In genomic region chr16:65572156-65572555, GRCh38 we compare ENCODE assay signal across 18 cellular contexts.
A peak's percentile ranks its signal among the peaks of the same experiment; 100 is the strongest.
DNase-seq lines count a peak whose midpoint lies in the region; ATAC-seq, FAIRE-seq and TF ChIP-seq lines count a peak whose summit lies in the region.
"Had no signal": no experiment of that assay in that cellular context is flagged by ENCODE, and none has a peak within 500 bp of the region (broad histone marks: within the 10 kb centered on the region; RNA-seq: fewer than 3 reads in every experiment).

No MANE protein-coding gene starts in this region.

- peak; percentile 92 for FAIRE-seq in astrocyte (lab: Jason Lieb, UNC)
- FAIRE-seq: colon had no signal

- peak overlapping the region; percentile 85 for H3K27ac Mint-ChIP-seq in astrocyte (ENCODE audit: unreplicated experiment)
- H3K27ac Mint-ChIP-seq in natural killer cell treated with Interleukin-12 subunit alpha and Interleukin-12 subunit beta and Interleukin-15 and Interleukin-18, amount 100 ng/mL, for 72 hours = no peak overlapping the region
- H3K27ac Mint-ChIP-seq: activated CD4-positive, alpha-beta memory T cell treated with anti-CD3 and anti-CD28 coated beads, Interleukin-2, amount 10 ng/mL, durations not matched to agents 7 days and 5 days; neural progenitor cell; type B pancreatic cell had no signal

- H3K27ac ChIP-seq in astrocyte (ENCODE audit: low read depth, low read length) (peak overlapping the region; percentile 62), foreskin keratinocyte (peak overlapping the region; percentile 20)
- H3K27ac ChIP-seq: neural progenitor cell had no signal

- H3K4me3 Mint-ChIP-seq in astrocyte (ENCODE audit: unreplicated experiment) = no peak overlapping the region
- H3K4me3 Mint-ChIP-seq in natural killer cell treated with Interleukin-12 subunit alpha and Interleukin-12 subunit beta and Interleukin-15 and Interleukin-18, amount 100 ng/mL, for 72 hours = no peak overlapping the region
- H3K4me3 Mint-ChIP-seq: activated CD4-positive, alpha-beta memory T cell treated with anti-CD3 and anti-CD28 coated beads, Interleukin-2, amount 10 ng/mL, durations not matched to agents 7 days and 5 days; neural progenitor cell; type B pancreatic cell had no signal

- peaks cover 5% of the 10 kb centered on the region for H3K9me3 Mint-ChIP-seq in astrocyte (ENCODE audit: unreplicated experiment)
- H3K9me3 Mint-ChIP-seq in natural killer cell treated with Interleukin-12 subunit alpha and Interleukin-12 subunit beta and Interleukin-15 and Interleukin-18, amount 100 ng/mL, for 72 hours = no peaks in the 10 kb centered on the region

- peak overlapping the region; percentile 0 for H3K9ac ChIP-seq in astrocyte (ENCODE audit: low read length)
- H3K9ac ChIP-seq: neural progenitor cell had no signal

- no peaks in the 10 kb centered on the region for H4K20me1 ChIP-seq in astrocyte (ENCODE audit: insufficient read depth, low read length)

- peaks cover 11% of the 10 kb centered on the region for H3K27me3 Mint-ChIP-seq in astrocyte (ENCODE audit: low read depth, unreplicated experiment)
- no peaks in the 10 kb centered on the region for H3K27me3 Mint-ChIP-seq in natural killer cell treated with Interleukin-12 subunit alpha and Interleukin-12 subunit beta and Interleukin-15 and Interleukin-18, amount 100 ng/mL, for 72 hours
- H3K27me3 Mint-ChIP-seq: activated CD4-positive, alpha-beta memory T cell treated with anti-CD3 and anti-CD28 coated beads, Interleukin-2, amount 10 ng/mL, durations not matched to agents 7 days and 5 days had no signal

- H3K36me3 ChIP-seq in astrocyte (ENCODE audit: insufficient read depth, low read length) = no peaks in the 10 kb centered on the region
- H3K36me3 ChIP-seq: neural progenitor cell had no signal

- peak; percentile 97 for ATAC-seq in foreskin keratinocyte
- no peak for ATAC-seq in natural killer cell treated with Interleukin-12 subunit alpha and Interleukin-12 subunit beta and Interleukin-15 and Interleukin-18, amount 100 ng/mL, for 72 hours
- no peak for ATAC-seq in HG03039 (IDR thresholded peaks at IDR 0.05; ENCODE audit: unreplicated experiment)
- ATAC-seq: Panc1 had no signal

- no peaks in the 10 kb centered on the region for H3K36me3 Mint-ChIP-seq in astrocyte (ENCODE audit: low read depth, unreplicated experiment)
- no peaks in the 10 kb centered on the region for H3K36me3 Mint-ChIP-seq in natural killer cell treated with Interleukin-12 subunit alpha and Interleukin-12 subunit beta and Interleukin-15 and Interleukin-18, amount 100 ng/mL, for 72 hours
- H3K36me3 Mint-ChIP-seq: type B pancreatic cell had no signal

- peaks cover 11% of the 10 kb centered on the region for H3K4me1 ChIP-seq in astrocyte (ENCODE audit: insufficient read depth, low read length)
- peaks cover 15% of the 10 kb centered on the region for H3K4me1 ChIP-seq in foreskin keratinocyte
- H3K4me1 ChIP-seq: neural progenitor cell had no signal

- no peak overlapping the region for H3K4me3 ChIP-seq in HFF-Myc (replicated peaks; ENCODE audit: low read depth, low read length)
- H3K4me3 ChIP-seq in astrocyte (ENCODE audit: insufficient read depth, low read depth, low read length) = no peak overlapping the region
- H3K4me3 ChIP-seq: neural progenitor cell had no signal

- DNase-seq in A172 (ENCODE audit: low spot score) (peak; percentile 79), HFF-Myc (ENCODE audit: extremely low read depth, low read depth) (peak; percentile 47), astrocyte (ENCODE audit: low read depth) (peak; percentile 90), foreskin keratinocyte (peak; percentile 66 to 82), HuH-7 (ENCODE audit: low spot score) (no peak)
- no peak for DNase-seq in activated T-cell treated with anti-CD3 and anti-CD28 coated beads, Interleukin-2, amount 50 U/mL, for 1 hour
- no peak for DNase-seq in natural killer cell treated with Interleukin-12 subunit alpha and Interleukin-12 subunit beta and Interleukin-15 and Interleukin-18, amount 100 ng/mL, for 72 hours (ENCODE audit: low spot score)
- DNase-seq: ACHN; activated CD4-positive, alpha-beta memory T cell treated with anti-CD3 and anti-CD28 coated beads, Interleukin-2, amount 10 ng/mL, durations not matched to agents 7 days and 5 days; activated gamma-delta T cell; NCI-H1092 treated with DMSO at 0.1 percent for 48 hours; NCI-H510A treated with DMSO at 0.1 percent for 48 hours; stimulated activated CD4-positive, alpha-beta T cell treated with anti-CD3 and anti-CD28 coated beads, Interleukin-12 subunit alpha, Interleukin-12 subunit beta, amount 100 ng/mL, for 4 hours had no signal

- H3K79me2 ChIP-seq in astrocyte (ENCODE audit: insufficient read depth, low read length) = no peaks in the 10 kb centered on the region

- H3K27me3 ChIP-seq in astrocyte (ENCODE audit: insufficient read depth, low read length) (no peaks in the 10 kb centered on the region), foreskin keratinocyte (no peaks in the 10 kb centered on the region)
- H3K27me3 ChIP-seq: neural progenitor cell had no signal

- peaks cover 17% of the 10 kb centered on the region for H3K4me1 Mint-ChIP-seq in astrocyte (ENCODE audit: low read depth, unreplicated experiment)
- no peaks in the 10 kb centered on the region for H3K4me1 Mint-ChIP-seq in natural killer cell treated with Interleukin-12 subunit alpha and Interleukin-12 subunit beta and Interleukin-15 and Interleukin-18, amount 100 ng/mL, for 72 hours (ENCODE audit: low read depth in 2 of 2)
- H3K4me1 Mint-ChIP-seq: activated CD4-positive, alpha-beta memory T cell treated with anti-CD3 and anti-CD28 coated beads, Interleukin-2, amount 10 ng/mL, durations not matched to agents 7 days and 5 days had no signal

- H3K9me3 ChIP-seq in astrocyte (ENCODE audit: insufficient read depth, low read depth, low read length) = no peaks in the 10 kb centered on the region

- H3K4me2 ChIP-seq in astrocyte (ENCODE audit: low read length) = peak overlapping the region; percentile 56
- H3K4me2 ChIP-seq: neural progenitor cell had no signal

- TF ChIP-seq CTCF in HFF-Myc (IDR thresholded peaks at IDR 0.05; ENCODE audit: low read depth, low read length, missing control alignments) = no peak
- TF ChIP-seq CTCF in astrocyte (IDR thresholded peaks at IDR 0.05; ENCODE audit: insufficient read depth, low read depth, low read length) = peak; percentile 16
- peak; percentile 47 for TF ChIP-seq CTCF in foreskin keratinocyte (conservative IDR thresholded peaks at IDR 0.05)

- H2AFZ ChIP-seq in astrocyte (ENCODE audit: low read depth, low read length) = peak overlapping the region; percentile 32
- H2AFZ ChIP-seq: neural progenitor cell had no signal

Comparison
In these comparisons a context has a peak if more than half of its experiments do, and no peak if none do; other contexts are left out.
1. DNase-seq: peak in A172 (single experiment), HFF-Myc (single experiment), astrocyte (single experiment) and foreskin keratinocyte (2 of 2); none in activated T-cell treated with anti-CD3 and anti-CD28 coated beads, Interleukin-2, amount 50 U/mL, for 1 hour (single experiment), natural killer cell treated with Interleukin-12 subunit alpha and Interleukin-12 subunit beta and Interleukin-15 and Interleukin-18, amount 100 ng/mL, for 72 hours (single experiment) and HuH-7 (single experiment).